Comparison of ENCODE assay signal across 17 cellular contexts in genomic region chr9:104983491-104983890, GRCh38.
"Had no signal": no experiment of that assay in that cellular context is flagged by ENCODE, and none has a peak within 500 bp of the region (broad histone marks: within the 10 kb centered on the region; RNA-seq: fewer than 3 reads in every experiment).

No MANE protein-coding gene starts in this region.

- H3K4me1 ChIP-seq: ascending aorta, pancreas, right lobe of liver had no signal

- H3K4me1 Mint-ChIP-seq: activated CD8-positive, alpha-beta memory T cell treated with anti-CD3 and anti-CD28 coated beads, Interleukin-2, amount 10 ng/mL, durations not matched to agents 7 days and 5 days had no signal

- H3K27me3 ChIP-seq: ascending aorta, hepatocyte, pancreas, right lobe of liver, thyroid gland had no signal

- H3K4me2 ChIP-seq: hepatocyte had no signal

- H3K36me3 ChIP-seq: ascending aorta, pancreas, right lobe of liver, thyroid gland had no signal

- H3K36me3 Mint-ChIP-seq: activated CD8-positive, alpha-beta memory T cell treated with anti-CD3 and anti-CD28 coated beads, Interleukin-2, amount 10 ng/mL, durations not matched to agents 7 days and 5 days; naive thymus-derived CD8-positive, alpha-beta T cell; stimulated activated effector memory CD8-positive, alpha-beta T cell treated with anti-CD3 and anti-CD28 coated beads, Interleukin-12 subunit alpha, Interleukin-12 subunit beta, amount 100 ng/mL, for 72 hours had no signal

- H3K27ac Mint-ChIP-seq: activated CD4-positive, alpha-beta memory T cell treated with anti-CD3 and anti-CD28 coated beads, Interleukin-2, amount 10 ng/mL, durations not matched to agents 7 days and 5 days; activated CD8-positive, alpha-beta memory T cell treated with anti-CD3 and anti-CD28 coated beads, Interleukin-2, amount 10 ng/mL, durations not matched to agents 7 days and 5 days; activated T-helper 17 cell treated with anti-CD3 and anti-CD28 coated beads, Interleukin-2, amount 50 U/mL, for 72 hours; naive thymus-derived CD8-positive, alpha-beta T cell; stimulated activated effector memory CD8-positive, alpha-beta T cell treated with anti-CD3 and anti-CD28 coated beads, Interleukin-12 subunit alpha, Interleukin-12 subunit beta, amount 100 ng/mL, for 72 hours had no signal

- H3K9me3 ChIP-seq: ascending aorta, pancreas, right lobe of liver, thyroid gland had no signal

- H2AFZ ChIP-seq: hepatocyte had no signal

- DNase-seq: activated CD4-positive, alpha-beta memory T cell treated with anti-CD3 and anti-CD28 coated beads, Interleukin-2, amount 10 ng/mL, durations not matched to agents 7 days and 5 days; activated CD4-positive, alpha-beta T cell treated with anti-CD3 and anti-CD28 coated beads for 48 hours; activated CD4-positive, CD25-positive, alpha-beta regulatory T cell; activated CD8-positive, alpha-beta memory T cell treated with anti-CD3 and anti-CD28 coated beads, Interleukin-2, amount 10 ng/mL, durations not matched to agents 7 days and 5 days; activated naive CD4-positive, alpha-beta T cell; cerebellar nuclear complex; cortex of kidney; naive thymus-derived CD8-positive, alpha-beta T cell; pancreas; right lobe of liver; stimulated activated CD4-positive, alpha-beta T cell treated with anti-CD3 and anti-CD28 coated beads, Interleukin-4, amount 100 ng/mL, for 24 hours; T1000; thyroid gland had no signal

- H3K9me3 Mint-ChIP-seq: activated CD4-positive, alpha-beta memory T cell treated with anti-CD3 and anti-CD28 coated beads, Interleukin-2, amount 10 ng/mL, durations not matched to agents 7 days and 5 days; activated T-helper 17 cell treated with anti-CD3 and anti-CD28 coated beads, Interleukin-2, amount 50 U/mL, for 72 hours; naive thymus-derived CD8-positive, alpha-beta T cell; stimulated activated effector memory CD8-positive, alpha-beta T cell treated with anti-CD3 and anti-CD28 coated beads, Interleukin-12 subunit alpha, Interleukin-12 subunit beta, amount 100 ng/mL, for 72 hours had no signal

- ATAC-seq: activated CD8-positive, alpha-beta memory T cell treated with anti-CD3 and anti-CD28 coated beads, Interleukin-2, amount 10 ng/mL, durations not matched to agents 7 days and 5 days; activated T-helper 17 cell treated with anti-CD3 and anti-CD28 coated beads, Interleukin-2, amount 50 U/mL, for 72 hours; naive thymus-derived CD8-positive, alpha-beta T cell; pancreas; right lobe of liver; stimulated activated effector memory CD8-positive, alpha-beta T cell treated with anti-CD3 and anti-CD28 coated beads, Interleukin-12 subunit alpha, Interleukin-12 subunit beta, amount 100 ng/mL, for 72 hours had no signal

- H3K4me3 Mint-ChIP-seq: activated CD4-positive, alpha-beta memory T cell treated with anti-CD3 and anti-CD28 coated beads, Interleukin-2, amount 10 ng/mL, durations not matched to agents 7 days and 5 days; activated CD8-positive, alpha-beta memory T cell treated with anti-CD3 and anti-CD28 coated beads, Interleukin-2, amount 10 ng/mL, durations not matched to agents 7 days and 5 days; activated T-helper 17 cell treated with anti-CD3 and anti-CD28 coated beads, Interleukin-2, amount 50 U/mL, for 72 hours; stimulated activated effector memory CD8-positive, alpha-beta T cell treated with anti-CD3 and anti-CD28 coated beads, Interleukin-12 subunit alpha, Interleukin-12 subunit beta, amount 100 ng/mL, for 72 hours had no signal

- H3K79me2 ChIP-seq: hepatocyte had no signal

- H3K27ac ChIP-seq: ascending aorta, hepatocyte, pancreas, right lobe of liver, thyroid gland had no signal

- H3K4me3 ChIP-seq: ascending aorta, hepatocyte, pancreas, right lobe of liver, thyroid gland had no signal
